In the genomic region with DNA sequence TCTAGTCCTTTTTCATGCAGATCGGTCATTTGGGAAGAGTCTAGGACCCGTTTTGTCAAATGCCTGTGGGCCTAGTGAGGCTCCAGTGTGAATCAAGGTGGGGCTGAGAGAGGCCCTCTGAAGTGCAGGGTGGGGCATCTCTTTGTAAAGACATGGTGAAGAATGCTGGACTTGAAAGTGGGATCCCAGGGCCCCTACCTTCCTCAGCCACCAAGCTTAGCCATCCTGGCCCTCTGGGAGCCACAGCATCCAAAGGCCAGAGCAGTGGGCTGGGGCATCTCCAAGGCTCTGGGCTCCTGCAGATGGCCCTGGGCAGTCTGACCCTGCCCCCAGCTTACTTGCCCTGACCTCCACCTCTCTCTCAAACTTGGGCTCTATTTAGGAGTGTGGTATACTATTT, we compare ENCODE assay signal across 24 cellular contexts.
"Had no signal": no experiment of that assay in that cellular context is flagged by ENCODE, and none has a peak within 500 bp of the region (broad histone marks: within the 10 kb centered on the region; RNA-seq: fewer than 3 reads in every experiment).

No MANE protein-coding gene starts in this region.

- H3K9me3 ChIP-seq: esophagus muscularis mucosa, gastrocnemius medialis had no signal

- H3K4me1 ChIP-seq: esophagus muscularis mucosa, foreskin keratinocyte, gastrocnemius medialis had no signal

- H3K4me3 ChIP-seq: coronary artery, esophagus muscularis mucosa, gastrocnemius medialis had no signal

- H3K27ac ChIP-seq: brain microvascular endothelial cell, coronary artery, esophagus muscularis mucosa, foreskin keratinocyte, gastrocnemius medialis had no signal

- DNase-seq: activated CD4-positive, alpha-beta T cell treated with anti-CD3 and anti-CD28 coated beads for 4 hours; activated CD4-positive, alpha-beta T cell treated with anti-CD3 and anti-CD28 coated beads, Interleukin-2, amount 50 U/mL, for 1 hour; activated CD4-positive, alpha-beta T cell treated with anti-CD3 and anti-CD28 coated beads, Interleukin-2, amount 50 U/mL, for 48 hours; activated CD4-positive, CD25-positive, alpha-beta regulatory T cell; activated CD4-positive, CD25-positive, alpha-beta regulatory T cell treated with anti-CD3 and anti-CD28 coated beads, Interleukin-2, amount 50 U/mL, for 72 hours; activated CD8-positive, alpha-beta T cell treated with anti-CD3 and anti-CD28 coated beads for 36 hours; activated effector memory CD4-positive, alpha-beta T cell treated with Interleukin-2 at 50 U/mL for 16 hours; activated gamma-delta T cell treated with Interleukin-2 at 50 U/mL for 16 hours; activated naive CD4-positive, alpha-beta T cell treated with anti-CD3 and anti-CD28 coated beads, Interleukin-2, amount 50 U/mL, for 16 hours; activated naive CD4-positive, alpha-beta T cell treated with Interleukin-2 at 50 U/mL for 16 hours; activated T-cell treated with anti-CD3 and anti-CD28 coated beads, Interleukin-2, amount 50 U/mL, for 4 hours; amniotic stem cell; anterior cingulate cortex; brain microvascular endothelial cell; effector CD4-positive, alpha-beta T cell; effector memory CD8-positive, alpha-beta T cell; erythroblast; foreskin keratinocyte; gastrocnemius medialis; glutamatergic neuron; T-helper 2 cell had no signal

- H3K27me3 ChIP-seq: brain microvascular endothelial cell, esophagus muscularis mucosa, foreskin keratinocyte, gastrocnemius medialis had no signal

- H3K36me3 ChIP-seq: brain microvascular endothelial cell, gastrocnemius medialis had no signal

- ATAC-seq: activated CD8-positive, alpha-beta T cell treated with anti-CD3 and anti-CD28 coated beads for 36 hours; activated T-cell treated with anti-CD3 and anti-CD28 coated beads, Interleukin-2, amount 50 U/mL, for 4 hours; activated T-helper 17 cell treated with anti-CD3 and anti-CD28 coated beads, Interleukin-2, amount 50 U/mL, for 72 hours; effector memory CD8-positive, alpha-beta T cell; foreskin keratinocyte; gastrocnemius medialis had no signal
